In the genomic region with DNA sequence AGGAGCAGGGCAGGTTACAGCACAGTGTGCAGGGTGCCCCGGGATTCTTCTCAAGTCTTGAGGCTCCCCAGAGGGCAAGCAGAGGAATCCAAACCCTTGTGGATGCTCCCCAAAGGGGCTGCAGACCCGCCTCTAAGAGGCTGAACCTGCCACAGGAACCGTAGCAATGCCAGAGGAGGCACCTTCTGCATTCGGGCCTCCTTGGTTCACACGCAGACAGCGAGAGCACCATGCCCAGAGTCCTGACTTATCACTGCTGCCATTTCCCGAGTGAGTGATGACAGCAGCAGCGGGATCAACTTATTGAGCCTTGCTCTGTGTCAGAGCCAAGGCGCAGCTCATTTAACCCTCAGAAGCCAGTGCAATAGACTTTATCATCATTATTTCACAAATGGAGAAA, we compare ENCODE assay signal across 16 cellular contexts.
DNase-seq lines count a peak whose midpoint lies in the region; ATAC-seq and TF ChIP-seq lines count a peak whose summit lies in the region.
"Had no signal": no experiment of that assay in that cellular context is flagged by ENCODE, and none has a peak within 500 bp of the region (broad histone marks: within the 10 kb centered on the region; RNA-seq: fewer than 3 reads in every experiment).

No MANE protein-coding gene starts in this region.

- DNase-seq in AG10803 (ENCODE audit: low read depth) (no peak), adipocyte (ENCODE audit: low read depth) (no peak), left ventricle myocardium inferior (no peak), esophagus squamous epithelium (lab: John Stamatoyannopoulos, UW) (no peak), NCI-H2196 treated with DMSO at 0.1 percent for 48 hours (lab: John Stamatoyannopoulos, UW; ENCODE audit: unreplicated experiment) (no peak), DMS 273 (lab: John Stamatoyannopoulos, UW; ENCODE audit: unreplicated experiment) (no peak)
- no peak for DNase-seq in activated naive CD8-positive, alpha-beta T cell treated with anti-CD3 and anti-CD28 coated beads, Interleukin-2, amount 50 U/mL, for 24 hours
- DNase-seq: GF-D8, GOT3, KG1, NCI-H1436, NCI-H2029, NCI-H510A, NCI-H774 had no signal

- peak overlapping the region; percentile 82 for H3K9ac ChIP-seq in adipocyte (ENCODE audit: low read length)
- H3K9ac ChIP-seq in skeletal muscle satellite cell (ENCODE audit: low read depth, low read length) = no peak overlapping the region
- H3K9ac ChIP-seq: BLaER1 treated with 17β-estradiol and CSF1 and Interleukin-3, amounts not matched to agents 10 nM and 100 nM had no signal

- H3K36me3 ChIP-seq in adipocyte (ENCODE audit: control insufficient read depth, insufficient read depth, low read length, severe bottlenecking) (peaks cover 2% of the 10 kb centered on the region), left ventricle myocardium inferior (no peaks in the 10 kb centered on the region), skeletal muscle satellite cell (ENCODE audit: insufficient read depth, low read length) (no peaks in the 10 kb centered on the region), esophagus squamous epithelium (no peaks in the 10 kb centered on the region)

- H3K27me3 ChIP-seq in adipocyte (replicated peaks; ENCODE audit: control insufficient read depth, insufficient read depth, low read length) (no peaks in the 10 kb centered on the region), left ventricle myocardium inferior (ENCODE audit: low read depth) (no peaks in the 10 kb centered on the region), skeletal muscle satellite cell (ENCODE audit: control insufficient read depth, insufficient read depth, low read length) (no peaks in the 10 kb centered on the region), esophagus squamous epithelium (no peaks in the 10 kb centered on the region)
- H3K27me3 ChIP-seq: BLaER1 treated with 17β-estradiol and CSF1 and Interleukin-3, amounts not matched to agents 10 nM and 100 nM had no signal

- H3K4me2 ChIP-seq in skeletal muscle satellite cell (ENCODE audit: low read length) = peak overlapping the region; percentile 51
- H3K4me2 ChIP-seq: BLaER1 treated with 17β-estradiol and CSF1 and Interleukin-3, amounts not matched to agents 10 nM and 100 nM had no signal

- no peaks in the 10 kb centered on the region for H3K9me3 ChIP-seq in adipocyte (ENCODE audit: control insufficient read depth, low read length)
- H3K9me3 ChIP-seq in left ventricle myocardium inferior (replicated peaks) = no peaks in the 10 kb centered on the region
- H3K9me3 ChIP-seq in skeletal muscle satellite cell (replicated peaks; ENCODE audit: low read length) = no peaks in the 10 kb centered on the region
- H3K9me3 ChIP-seq in esophagus squamous epithelium = no peaks in the 10 kb centered on the region
- H3K9me3 ChIP-seq: BLaER1 treated with 17β-estradiol and CSF1 and Interleukin-3, amounts not matched to agents 10 nM and 100 nM had no signal

- H3K4me1 Mint-ChIP-seq in activated naive CD8-positive, alpha-beta T cell treated with anti-CD3 and anti-CD28 coated beads, Interleukin-2, amount 50 U/mL, for 24 hours = no peaks in the 10 kb centered on the region

- no peaks in the 10 kb centered on the region for H3K9me3 Mint-ChIP-seq in activated naive CD8-positive, alpha-beta T cell treated with anti-CD3 and anti-CD28 coated beads, Interleukin-2, amount 50 U/mL, for 24 hours

- H3K27ac Mint-ChIP-seq in activated naive CD8-positive, alpha-beta T cell treated with anti-CD3 and anti-CD28 coated beads, Interleukin-2, amount 50 U/mL, for 24 hours = no peak overlapping the region

- H3K27ac ChIP-seq in left ventricle myocardium inferior (replicated peaks) = peak overlapping the region; percentile 37
- H3K27ac ChIP-seq in esophagus squamous epithelium = peak overlapping the region in 2 of 4 donors; percentile 9 to 22
- H3K27ac ChIP-seq: BLaER1 treated with 17β-estradiol and CSF1 and Interleukin-3, amounts not matched to agents 10 nM and 100 nM had no signal

- no peak for TF ChIP-seq POLR2A in esophagus squamous epithelium (IDR thresholded peaks at IDR 0.05)

- TF ChIP-seq CTCF in AG10803 (conservative IDR thresholded peaks at IDR 0.05; ENCODE audit: low read length) (no peak), left ventricle myocardium inferior (IDR thresholded peaks at IDR 0.05; ENCODE audit: borderline replicate concordance) (no peak), esophagus squamous epithelium (IDR thresholded peaks at IDR 0.05) (no peak)

- no peak for ATAC-seq in activated naive CD8-positive, alpha-beta T cell treated with anti-CD3 and anti-CD28 coated beads, Interleukin-2, amount 50 U/mL, for 24 hours

- H3K4me1 ChIP-seq in adipocyte (ENCODE audit: control insufficient read depth, insufficient read depth, low read length) (peaks cover 58% of the 10 kb centered on the region), left ventricle myocardium inferior (peaks cover 51% of the 10 kb centered on the region), skeletal muscle satellite cell (ENCODE audit: control insufficient read depth, insufficient read depth, low read length) (peaks cover 35% of the 10 kb centered on the region), esophagus squamous epithelium (peaks cover 0 to 39% (median 3%) of the 10 kb centered on the region in 3 donors)

- no peaks in the 10 kb centered on the region for H3K36me3 Mint-ChIP-seq in activated naive CD8-positive, alpha-beta T cell treated with anti-CD3 and anti-CD28 coated beads, Interleukin-2, amount 50 U/mL, for 24 hours (ENCODE audit: low read depth)

- WGBS in esophagus squamous epithelium, 2 donors = 73 to 77% methylated on average over 3 to 7 of the region's 9 CpGs

- no peak overlapping the region for H3K4me3 Mint-ChIP-seq in activated naive CD8-positive, alpha-beta T cell treated with anti-CD3 and anti-CD28 coated beads, Interleukin-2, amount 50 U/mL, for 24 hours

- intact Hi-C loops in left ventricle myocardium inferior (cut with micrococcal nuclease) = no loop called here
- intact Hi-C loops in esophagus squamous epithelium (cut with DNase I) = no loop called here

- H3K27me3 Mint-ChIP-seq in activated naive CD8-positive, alpha-beta T cell treated with anti-CD3 and anti-CD28 coated beads, Interleukin-2, amount 50 U/mL, for 24 hours = no peaks in the 10 kb centered on the region

- peak overlapping the region; percentile 20; the same call in 1 of the 2 replicates for H3K4me3 ChIP-seq in AG10803 (ENCODE audit: low read length)
- peak overlapping the region; percentile 33 for H3K4me3 ChIP-seq in adipocyte (ENCODE audit: low read length)
- no peak overlapping the region for H3K4me3 ChIP-seq in left ventricle myocardium inferior
- H3K4me3 ChIP-seq in skeletal muscle satellite cell (ENCODE audit: low read length) = no peak overlapping the region
- H3K4me3 ChIP-seq in esophagus squamous epithelium = no peak overlapping the region
- H3K4me3 ChIP-seq: BLaER1 treated with 17β-estradiol and CSF1 and Interleukin-3, amounts not matched to agents 10 nM and 100 nM had no signal

Comparison
In these comparisons a context has a peak if more than half of its experiments do, and no peak if none do; other contexts are left out.
1. H3K4me3 ChIP-seq: peak in AG10803 (single experiment) and adipocyte (single experiment); none in left ventricle myocardium inferior (single experiment), skeletal muscle satellite cell (single experiment) and esophagus squamous epithelium (0 of 4).